17 cellular contexts compared by ENCODE assay signal in the genomic region with DNA sequence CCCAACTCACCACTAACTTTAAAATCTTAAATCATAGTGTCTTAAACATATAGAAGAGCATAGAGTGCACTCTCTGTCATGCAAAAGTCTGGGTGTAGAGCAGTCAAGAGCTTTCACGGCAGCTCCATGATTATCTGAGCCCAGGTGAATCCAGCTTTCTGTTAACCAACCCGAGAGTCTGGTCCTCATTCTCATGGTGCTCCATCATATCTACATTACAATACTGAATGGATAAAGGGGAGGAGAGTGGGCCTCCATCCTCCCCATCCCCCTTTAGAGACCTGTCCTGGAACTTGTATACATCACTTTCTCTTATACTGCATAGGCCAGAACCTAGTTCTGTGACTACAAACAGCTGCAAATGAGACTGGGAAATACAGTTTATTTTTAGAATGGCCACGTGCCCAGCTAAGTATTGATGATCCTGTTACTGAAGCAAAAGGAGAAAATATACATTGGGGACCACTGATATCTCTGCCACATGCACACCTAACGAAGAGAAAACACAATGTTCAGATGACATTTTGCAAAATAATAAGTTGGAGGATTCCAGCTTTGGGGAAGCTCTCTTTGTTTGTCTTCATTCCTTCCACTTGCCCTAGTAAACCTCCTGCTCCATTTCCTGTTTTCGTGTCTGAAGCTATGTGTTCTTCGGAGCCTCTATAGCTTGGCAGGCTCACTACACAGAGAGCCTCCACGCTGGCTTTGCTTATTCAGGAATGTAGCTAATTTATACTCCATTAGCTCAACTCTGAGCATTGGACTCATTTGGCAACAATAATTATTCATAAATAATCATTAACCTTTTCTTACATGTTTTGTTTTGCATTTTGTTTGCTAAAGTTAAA.
"Had no signal": no experiment of that assay in that cellular context is flagged by ENCODE, and none has a peak within 500 bp of the region (broad histone marks: within the 10 kb centered on the region; RNA-seq: fewer than 3 reads in every experiment).

No MANE protein-coding gene starts in this region.

- H3K27ac Mint-ChIP-seq: activated CD4-positive, alpha-beta memory T cell treated with anti-CD3 and anti-CD28 coated beads, Interleukin-2, amount 10 ng/mL, durations not matched to agents 7 days and 5 days; activated naive CD4-positive, alpha-beta T cell treated with anti-CD3 and anti-CD28 coated beads, Interleukin-2, amount 10 ng/mL, durations not matched to agents 7 days and 5 days; activated T-cell treated with anti-CD3 and anti-CD28 coated beads, Interleukin-2, amount 50 U/mL, for 24 hours; naive thymus-derived CD8-positive, alpha-beta T cell; progenitor cell of endocrine pancreas; stimulated activated naive CD8-positive, alpha-beta T cell treated with anti-CD3 and anti-CD28 coated beads, Interleukin-15, amount 100 ng/mL, for 72 hours; T-cell had no signal

- H3K27ac ChIP-seq: ascending aorta, esophagus squamous epithelium, left lung had no signal

- H3K4me1 Mint-ChIP-seq: activated CD4-positive, alpha-beta memory T cell treated with anti-CD3 and anti-CD28 coated beads, Interleukin-2, amount 10 ng/mL, durations not matched to agents 7 days and 5 days; activated naive CD4-positive, alpha-beta T cell treated with anti-CD3 and anti-CD28 coated beads, Interleukin-2, amount 10 ng/mL, durations not matched to agents 7 days and 5 days; naive thymus-derived CD8-positive, alpha-beta T cell; stimulated activated naive CD8-positive, alpha-beta T cell treated with anti-CD3 and anti-CD28 coated beads, Interleukin-15, amount 100 ng/mL, for 72 hours; T-cell had no signal

- H3K4me1 ChIP-seq: ascending aorta, esophagus squamous epithelium, left lung had no signal

- DNase-seq: activated CD4-positive, alpha-beta memory T cell treated with anti-CD3 and anti-CD28 coated beads, Interleukin-2, amount 10 ng/mL, durations not matched to agents 7 days and 5 days; activated naive CD4-positive, alpha-beta T cell treated with anti-CD3 and anti-CD28 coated beads, Interleukin-2, amount 10 ng/mL, durations not matched to agents 7 days and 5 days; activated T-cell treated with anti-CD3 and anti-CD28 coated beads, Interleukin-2, amount 50 U/mL, for 24 hours; esophagus squamous epithelium; foreskin fibroblast; islet precursor cell; left lung; mesenchymal stem cell; naive thymus-derived CD8-positive, alpha-beta T cell; occipital lobe; right cardiac atrium; stimulated activated naive CD8-positive, alpha-beta T cell treated with anti-CD3 and anti-CD28 coated beads, Interleukin-15, amount 100 ng/mL, for 72 hours; T-cell; T-helper 9 cell; upper lobe of left lung had no signal

- H3K27me3 ChIP-seq: ascending aorta, esophagus squamous epithelium, left lung, upper lobe of left lung had no signal

- H3K9me3 Mint-ChIP-seq: activated CD4-positive, alpha-beta memory T cell treated with anti-CD3 and anti-CD28 coated beads, Interleukin-2, amount 10 ng/mL, durations not matched to agents 7 days and 5 days; activated naive CD4-positive, alpha-beta T cell treated with anti-CD3 and anti-CD28 coated beads, Interleukin-2, amount 10 ng/mL, durations not matched to agents 7 days and 5 days; activated T-cell treated with anti-CD3 and anti-CD28 coated beads, Interleukin-2, amount 50 U/mL, for 24 hours; stimulated activated naive CD8-positive, alpha-beta T cell treated with anti-CD3 and anti-CD28 coated beads, Interleukin-15, amount 100 ng/mL, for 72 hours had no signal

- H3K4me3 Mint-ChIP-seq: activated CD4-positive, alpha-beta memory T cell treated with anti-CD3 and anti-CD28 coated beads, Interleukin-2, amount 10 ng/mL, durations not matched to agents 7 days and 5 days; activated naive CD4-positive, alpha-beta T cell treated with anti-CD3 and anti-CD28 coated beads, Interleukin-2, amount 10 ng/mL, durations not matched to agents 7 days and 5 days; activated T-cell treated with anti-CD3 and anti-CD28 coated beads, Interleukin-2, amount 50 U/mL, for 24 hours; naive thymus-derived CD8-positive, alpha-beta T cell; stimulated activated naive CD8-positive, alpha-beta T cell treated with anti-CD3 and anti-CD28 coated beads, Interleukin-15, amount 100 ng/mL, for 72 hours; T-cell had no signal

- H3K36me3 ChIP-seq: ascending aorta, esophagus squamous epithelium, left lung, upper lobe of left lung had no signal

- H3K4me3 ChIP-seq: ascending aorta, esophagus squamous epithelium, left lung, upper lobe of left lung had no signal

- H3K27me3 Mint-ChIP-seq: activated naive CD4-positive, alpha-beta T cell treated with anti-CD3 and anti-CD28 coated beads, Interleukin-2, amount 10 ng/mL, durations not matched to agents 7 days and 5 days; progenitor cell of endocrine pancreas had no signal

- H3K9me3 ChIP-seq: ascending aorta, esophagus squamous epithelium, left lung, upper lobe of left lung had no signal

- H3K36me3 Mint-ChIP-seq: activated naive CD4-positive, alpha-beta T cell treated with anti-CD3 and anti-CD28 coated beads, Interleukin-2, amount 10 ng/mL, durations not matched to agents 7 days and 5 days; T-cell had no signal
